Comparison of ENCODE assay signal across 8 cellular contexts in genomic region chr17:9529033-9529748, GRCh38. TPM values are rescaled to one million over a fixed set of nuclear protein-coding genes. Genes with fewer than 3 reads are reported as not detected.
DNase-seq lines count a peak whose midpoint lies in the region; ATAC-seq and TF ChIP-seq lines count a peak whose summit lies in the region.

No MANE protein-coding gene starts in this region.

- no peak overlapping the region for H3K4me3 ChIP-seq in astrocyte of the cerebellum (ENCODE audit: low read depth, low read length)
- no peak overlapping the region for H3K4me3 ChIP-seq in mesenchymal stem cell (ENCODE audit: insufficient read depth in 1 of 2, low read depth in 1 of 2, low read length in 2 of 2)

- H3K4ac ChIP-seq in mesenchymal stem cell (ENCODE audit: low read depth in 1 of 2, low read length in 2 of 2) = no peak overlapping the region

- H2BK120ac ChIP-seq in mesenchymal stem cell (ENCODE audit: low read depth, low read length) = no peak overlapping the region

- H3K4me2 ChIP-seq in mesenchymal stem cell (ENCODE audit: low read length, poor library complexity, severe bottlenecking) = no peak overlapping the region

- H3K9ac ChIP-seq in mesenchymal stem cell (ENCODE audit: low read length) = no peak overlapping the region

- no peak overlapping the region for H2AK5ac ChIP-seq in mesenchymal stem cell (ENCODE audit: low read length, severe bottlenecking)

- no peaks in the 10 kb centered on the region for H3K4me1 ChIP-seq in mesenchymal stem cell (ENCODE audit: control insufficient read depth, insufficient read depth, low read depth, low read length)

- no peak overlapping the region for H3K27ac ChIP-seq in mesenchymal stem cell (ENCODE audit: low read length, poor library complexity, severe bottlenecking)

- WGBS in mesenchymal stem cell = no CpG with 5 or more reads among the region's 5 CpGs

- no peak overlapping the region for H2BK15ac ChIP-seq in mesenchymal stem cell (ENCODE audit: low read depth, poor library complexity, severe bottlenecking)

- no peaks in the 10 kb centered on the region for H3K27me3 ChIP-seq in mesenchymal stem cell (ENCODE audit: control insufficient read depth in 1 of 2, insufficient read depth in 1 of 2, low read length in 2 of 2)

- no peaks in the 10 kb centered on the region for H3K36me3 ChIP-seq in mesenchymal stem cell (ENCODE audit: control insufficient read depth in 1 of 2, insufficient read depth in 2 of 2, low read depth in 1 of 2, low read length in 2 of 2)

- ATAC-seq in HG02610 (IDR thresholded peaks at IDR 0.05; ENCODE audit: unreplicated experiment) = peak; percentile 45
- no peak for ATAC-seq in HG03175 (IDR thresholded peaks at IDR 0.05; ENCODE audit: unreplicated experiment)

- H3K14ac ChIP-seq in mesenchymal stem cell (ENCODE audit: low read length in 2 of 2) = no peak overlapping the region

- no peak overlapping the region for H2BK12ac ChIP-seq in mesenchymal stem cell (ENCODE audit: low read length in 2 of 2)

- no peak overlapping the region for H3K23ac ChIP-seq in mesenchymal stem cell (ENCODE audit: low read length in 2 of 2)

- no peak overlapping the region for H2AFZ ChIP-seq in mesenchymal stem cell (ENCODE audit: low read depth, low read length)

- no peak overlapping the region for H4K8ac ChIP-seq in mesenchymal stem cell (ENCODE audit: low read length)

- no peak overlapping the region for H4K91ac ChIP-seq in mesenchymal stem cell (ENCODE audit: low read length)

- in situ Hi-C loops in astrocyte of the cerebellum (cut with HindIII; ENCODE audit: low sequenced_read_pairs) = no loop called here

- H3K9me3 ChIP-seq in mesenchymal stem cell (ENCODE audit: control insufficient read depth, low read length) = no peaks in the 10 kb centered on the region

- TF ChIP-seq CTCF in astrocyte of the cerebellum (IDR thresholded peaks at IDR 0.05; ENCODE audit: low read depth, low read length, missing control alignments) = peak; percentile 74

- no peak overlapping the region for H2BK5ac ChIP-seq in mesenchymal stem cell (ENCODE audit: low read depth, low read length, poor library complexity, severe bottlenecking)

- H3K79me1 ChIP-seq in mesenchymal stem cell (replicated peaks; ENCODE audit: low read length, poor library complexity, severe bottlenecking) = peaks cover 7% of the 10 kb centered on the region

- no peak overlapping the region for H3K18ac ChIP-seq in mesenchymal stem cell (ENCODE audit: low read depth in 1 of 2, low read length in 2 of 2)

- DNase-seq in DMS114 treated with DMSO at 0.1 percent for 48 hours (lab: John Stamatoyannopoulos, UW; ENCODE audit: unreplicated experiment) (peak; percentile 23), astrocyte of the cerebellum (ENCODE audit: low read depth) (peak; percentile 19), mesenchymal stem cell (peak; percentile 53), DMS79 treated with DMSO at 0.1 percent for 48 hours (lab: John Stamatoyannopoulos, UW) (no peak), cortex of kidney (lab: John Stamatoyannopoulos, UW) (no peak), mesenteric fat pad (ENCODE audit: low spot score) (no peak)

RNA-seq across cellular contexts. Expression of gene STX8, which starts 46.4 kb away (rescaled TPM):
- polyA plus RNA-seq in mesenchymal stem cell (2013, experiment 1 of 2) = 77.9 TPM
- polyA plus RNA-seq in mesenchymal stem cell (2013, experiment 2 of 2) = 83.5 TPM
- 77.0 TPM for total RNA-seq in mesenteric fat pad

RNA-seq across cellular contexts. Expression of gene CFAP52, which starts 47.3 kb away (rescaled TPM):
- 0.14 TPM for polyA plus RNA-seq in mesenchymal stem cell (2013, experiment 1 of 2)
- 0.27 TPM for polyA plus RNA-seq in mesenchymal stem cell (2013, experiment 2 of 2)
- total RNA-seq in mesenteric fat pad = not detected

Comparison
In these comparisons a context has a peak if more than half of its experiments do, and no peak if none do; other contexts are left out.
1. DNase-seq: peak in DMS114 treated with DMSO at 0.1 percent for 48 hours (single experiment), astrocyte of the cerebellum (single experiment) and mesenchymal stem cell (single experiment); none in DMS79 treated with DMSO at 0.1 percent for 48 hours (single experiment), cortex of kidney (single experiment) and mesenteric fat pad (single experiment).